In the genomic region with DNA sequence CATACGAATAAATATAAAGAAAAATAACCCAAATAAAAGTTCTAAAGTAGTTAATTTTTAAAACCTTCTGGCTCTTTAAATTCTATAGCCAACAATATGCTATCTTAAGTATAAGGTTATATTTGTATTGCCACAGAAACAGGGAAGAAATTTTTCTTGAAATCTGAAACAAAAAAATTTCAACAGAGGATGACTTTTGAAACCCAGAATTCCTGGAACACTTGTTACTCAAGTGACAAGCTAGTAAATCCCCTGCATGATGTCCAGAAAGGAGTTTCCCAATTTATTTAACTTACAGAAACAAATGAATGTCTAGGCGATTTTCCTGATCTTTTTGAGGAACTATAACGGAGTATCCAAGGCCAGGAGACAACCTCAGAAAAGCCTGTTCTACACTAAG, we compare ENCODE assay signal across 29 cellular contexts.
"Had no signal": no experiment of that assay in that cellular context is flagged by ENCODE, and none has a peak within 500 bp of the region (broad histone marks: within the 10 kb centered on the region; RNA-seq: fewer than 3 reads in every experiment).

No MANE protein-coding gene starts in this region.

- H3K9me3 ChIP-seq: gastroesophageal sphincter had no signal

- H3K27me3 ChIP-seq: brain microvascular endothelial cell, dorsolateral prefrontal cortex, gastroesophageal sphincter, heart right ventricle had no signal

- H3K4me3 ChIP-seq: coronary artery, dorsolateral prefrontal cortex, gastroesophageal sphincter, heart right ventricle had no signal

- H3K36me3 ChIP-seq: brain microvascular endothelial cell, gastroesophageal sphincter, heart right ventricle had no signal

- FAIRE-seq: astrocyte, bronchial epithelial cell had no signal

- H3K4me1 ChIP-seq: gastroesophageal sphincter had no signal

- H3K27ac ChIP-seq: brain microvascular endothelial cell, coronary artery, dorsolateral prefrontal cortex, foreskin keratinocyte, gastroesophageal sphincter, heart right ventricle had no signal

- DNase-seq: activated CD4-positive, alpha-beta memory T cell treated with anti-CD3 and anti-CD28 coated beads for 36 hours; activated CD4-positive, alpha-beta T cell treated with anti-CD3 and anti-CD28 coated beads for 36 hours; activated CD4-positive, alpha-beta T cell treated with anti-CD3 and anti-CD28 coated beads, Interleukin-2, amount 10 ng/mL, durations not matched to agents 24 days and 14 days; activated CD4-positive, CD25-positive, alpha-beta regulatory T cell; activated CD4-positive, CD25-positive, alpha-beta regulatory T cell treated with anti-CD3 and anti-CD28 coated beads, Interleukin-2, amount 50 U/mL, for 72 hours; activated CD8-positive, alpha-beta memory T cell treated with anti-CD3 and anti-CD28 coated beads, Interleukin-2, amount 10 ng/mL, durations not matched to agents 7 days and 5 days; activated CD8-positive, alpha-beta memory T cell treated with anti-CD3 and anti-CD28 coated beads, Interleukin-2, amount 50 U/mL, for 4 hours; activated CD8-positive, alpha-beta T cell treated with anti-CD3 and anti-CD28 coated beads, Interleukin-2, amount 10 ng/mL, durations not matched to agents 7 days and 5 days; activated effector memory CD4-positive, alpha-beta T cell treated with anti-CD3 and anti-CD28 coated beads, Interleukin-2, amount 50 U/mL, for 16 hours; activated naive CD4-positive, alpha-beta T cell treated with anti-CD3 and anti-CD28 coated beads, Interleukin-2, amount 10 ng/mL, durations not matched to agents 7 days and 5 days; activated naive CD8-positive, alpha-beta T cell treated with anti-CD3 and anti-CD28 coated beads, Interleukin-2, amount 10 ng/mL, durations not matched to agents 7 days and 5 days; activated T-cell treated with anti-CD3 and anti-CD28 coated beads, Interleukin-2, amount 50 U/mL, for 1 hour; activated T-cell treated with anti-CD3 and anti-CD28 coated beads, Interleukin-2, amount 50 U/mL, for 48 hours; amniotic stem cell; anterior cingulate cortex; brain microvascular endothelial cell; dorsolateral prefrontal cortex; effector memory CD4-positive, alpha-beta T cell; endodermal cell; foreskin keratinocyte; heart right ventricle; T-helper 1 cell; T-helper 17 cell had no signal

- ATAC-seq: activated CD4-positive, alpha-beta T cell treated with anti-CD3 and anti-CD28 coated beads for 36 hours; activated CD8-positive, alpha-beta memory T cell treated with anti-CD3 and anti-CD28 coated beads, Interleukin-2, amount 10 ng/mL, durations not matched to agents 7 days and 5 days; activated CD8-positive, alpha-beta T cell treated with anti-CD3 and anti-CD28 coated beads, Interleukin-2, amount 10 ng/mL, durations not matched to agents 7 days and 5 days; activated naive CD4-positive, alpha-beta T cell treated with anti-CD3 and anti-CD28 coated beads, Interleukin-2, amount 50 U/mL, for 72 hours; esophagus mucosa; foreskin keratinocyte; gastroesophageal sphincter; heart right ventricle; T-helper 17 cell had no signal
